1 cellular context compared by ENCODE assay signal in the genomic region with DNA sequence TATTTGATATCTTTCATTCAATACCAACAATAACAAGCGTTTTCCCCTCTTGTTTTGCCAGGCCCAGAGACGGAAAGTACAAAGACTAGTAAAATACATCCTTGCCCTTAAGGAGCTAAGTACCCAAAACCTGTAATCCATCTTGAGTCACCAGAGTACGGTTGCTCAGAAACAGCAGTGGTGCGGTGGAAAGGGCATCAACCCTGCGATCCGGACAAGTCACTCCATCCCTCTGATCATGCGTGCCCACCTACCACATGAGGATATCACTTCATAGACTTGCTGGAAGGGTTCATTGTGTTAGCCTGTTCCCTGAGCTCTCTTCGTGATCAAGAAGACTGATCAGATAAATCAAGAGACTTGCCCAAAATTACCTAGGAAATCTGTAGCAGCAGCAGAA.
TF ChIP-seq lines count a peak whose summit lies in the region.

No MANE protein-coding gene starts in this region.

TF ChIP-seq in HepG2, 621 proteins besides CTCF, POLR2A, EP300 and RAD21:
- peak; percentile 77 for TF ChIP-seq RBM22 (optimal IDR thresholded peaks at IDR 0.05; ENCODE audit: low read length)
- no peak for TF ChIP-seq KDM5B (CRISPR knock-in tag; IDR thresholded peaks at IDR 0.05; ENCODE audit: borderline replicate concordance)
